Comparison of ENCODE assay signal across 22 cellular contexts in genomic region chr1:177934461-177934860, GRCh38. TPM values are rescaled to one million over a fixed set of nuclear protein-coding genes. Genes with fewer than 3 reads are reported as not detected.
DNase-seq lines count a peak whose midpoint lies in the region; ATAC-seq and TF ChIP-seq lines count a peak whose summit lies in the region.
"Had no signal": no experiment of that assay in that cellular context is flagged by ENCODE, and none has a peak within 500 bp of the region (broad histone marks: within the 10 kb centered on the region; RNA-seq: fewer than 3 reads in every experiment).

No MANE protein-coding gene starts in this region.

- TF ChIP-seq CTCF in right atrium auricular region (IDR thresholded peaks at IDR 0.05) (no peak), HL-60 (IDR thresholded peaks at IDR 0.05; ENCODE audit: insufficient read depth, low read length) (no peak)

- peak overlapping the region; percentile 27 to 41 for H3K27ac ChIP-seq in right atrium auricular region
- H3K27ac ChIP-seq in HL-60 (replicated peaks), result peak overlapping the region; percentile 62
- H3K27ac ChIP-seq: BLaER1 had no signal

- H3K27me3 ChIP-seq in right atrium auricular region, result no peaks in the 10 kb centered on the region
- no peaks in the 10 kb centered on the region for H3K27me3 ChIP-seq in HL-60 (ENCODE audit: insufficient read depth, poor library complexity, severe bottlenecking)
- H3K27me3 ChIP-seq: BE2C, BLaER1 had no signal

- DNase-seq in right atrium auricular region (ENCODE audit: low spot score) (no peak), left ventricle myocardium superior (no peak), HL-60 (ENCODE audit: low read depth in 1 of 2, low spot score in 1 of 2) (no peak), cortex of kidney (lab: John Stamatoyannopoulos, UW) (no peak)
- no peak for DNase-seq in activated CD8-positive, alpha-beta memory T cell treated with anti-CD3 and anti-CD28 coated beads for 24 hours
- DNase-seq: 8988T; ACHN; BE2C; C1 segment of cervical spinal cord; CD4-positive, alpha-beta memory T cell; CD4-positive, CD25-positive, alpha-beta regulatory T cell; CD8-positive, alpha-beta memory T cell; COR-L47; DMS 273 treated with DMSO at 0.1 percent for 48 hours; DMS153; DMS53; DMS79; DND-41; EL; GDM1 had no signal

- intact Hi-C loops in left ventricle myocardium superior (cut with micrococcal nuclease), result loop anchor here (10.0 kb wide), 1 partner anchor 80 kb away; no protein-coding TSS in a partner anchor

- peaks cover 50% of the 10 kb centered on the region for H3K36me3 ChIP-seq in right atrium auricular region
- H3K36me3 ChIP-seq: BE2C, BLaER1 had no signal

- no peak overlapping the region for H3K4me3 ChIP-seq in right atrium auricular region
- no peak overlapping the region for H3K4me3 ChIP-seq in HL-60 (replicated peaks; ENCODE audit: insufficient read depth, low read length)
- H3K4me3 ChIP-seq: BLaER1, GM12878 had no signal

- peaks cover 0 to 16% of the 10 kb centered on the region in 2 donors for H3K4me1 ChIP-seq in right atrium auricular region
- H3K4me1 ChIP-seq: BE2C, BLaER1 had no signal

- ATAC-seq in left ventricle myocardium superior, result no peak
- ATAC-seq: GM12878 had no signal

- no peaks in the 10 kb centered on the region for H3K9me3 ChIP-seq in right atrium auricular region
- H3K9me3 ChIP-seq: BE2C, BLaER1 had no signal

RNA-seq across cellular contexts. Expression of gene SEC16B, which starts 35.4 kb away (rescaled TPM):
- total RNA-seq in right atrium auricular region (1 to 10 TPM; 1.9 to 5.8 TPM), left ventricle myocardium superior (1.8 TPM)
- total RNA-seq: CD4-positive, alpha-beta memory T cell; CD4-positive, CD25-positive, alpha-beta regulatory T cell; CD8-positive, alpha-beta memory T cell had no signal
